ENCODE assay signal across 1 cellular context in the genomic region with DNA sequence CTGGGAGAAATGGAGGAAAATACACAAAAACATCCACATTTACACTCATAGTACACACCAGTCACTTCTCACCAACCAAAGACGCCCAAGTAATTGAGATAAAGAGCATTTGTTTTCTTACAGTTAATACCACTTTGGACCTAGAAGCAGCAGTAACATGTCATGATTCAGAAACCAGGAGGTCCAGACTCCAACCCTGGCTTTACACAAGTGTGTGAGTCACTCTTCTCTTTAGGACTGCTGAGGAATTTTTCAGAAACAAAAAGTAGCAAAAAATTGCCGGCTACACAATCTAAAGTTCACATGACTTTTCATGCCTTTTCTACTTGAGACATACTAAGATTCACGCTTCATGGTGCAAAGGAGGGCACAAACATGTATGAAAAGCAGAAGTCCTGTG.
TF ChIP-seq lines count a peak whose summit lies in the region.

No MANE protein-coding gene starts in this region.

TF ChIP-seq in GM12878, 131 proteins besides CTCF, POLR2A, EP300 and RAD21 (continued from another document):
- TF ChIP-seq, protein P1, sequence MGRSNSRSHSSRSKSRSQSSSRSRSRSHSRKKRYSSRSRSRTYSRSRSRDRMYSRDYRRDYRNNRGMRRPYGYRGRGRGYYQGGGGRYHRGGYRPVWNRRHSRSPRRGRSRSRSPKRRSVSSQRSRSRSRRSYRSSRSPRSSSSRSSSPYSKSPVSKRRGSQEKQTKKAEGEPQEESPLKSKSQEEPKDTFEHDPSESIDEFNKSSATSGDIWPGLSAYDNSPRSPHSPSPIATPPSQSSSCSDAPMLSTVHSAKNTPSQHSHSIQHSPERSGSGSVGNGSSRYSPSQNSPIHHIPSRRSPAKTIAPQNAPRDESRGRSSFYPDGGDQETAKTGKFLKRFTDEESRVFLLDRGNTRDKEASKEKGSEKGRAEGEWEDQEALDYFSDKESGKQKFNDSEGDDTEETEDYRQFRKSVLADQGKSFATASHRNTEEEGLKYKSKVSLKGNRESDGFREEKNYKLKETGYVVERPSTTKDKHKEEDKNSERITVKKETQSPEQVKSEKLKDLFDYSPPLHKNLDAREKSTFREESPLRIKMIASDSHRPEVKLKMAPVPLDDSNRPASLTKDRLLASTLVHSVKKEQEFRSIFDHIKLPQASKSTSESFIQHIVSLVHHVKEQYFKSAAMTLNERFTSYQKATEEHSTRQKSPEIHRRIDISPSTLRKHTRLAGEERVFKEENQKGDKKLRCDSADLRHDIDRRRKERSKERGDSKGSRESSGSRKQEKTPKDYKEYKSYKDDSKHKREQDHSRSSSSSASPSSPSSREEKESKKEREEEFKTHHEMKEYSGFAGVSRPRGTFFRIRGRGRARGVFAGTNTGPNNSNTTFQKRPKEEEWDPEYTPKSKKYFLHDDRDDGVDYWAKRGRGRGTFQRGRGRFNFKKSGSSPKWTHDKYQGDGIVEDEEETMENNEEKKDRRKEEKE (IDR thresholded peaks at IDR 0.05), result no peak
- no peak for TF ChIP-seq ZNF622 (IDR thresholded peaks at IDR 0.05)
- no peak for TF ChIP-seq POLR2AphosphoS2 (IDR thresholded peaks at IDR 0.05; ENCODE audit: low read depth, low read length)
- TF ChIP-seq, protein P2, sequence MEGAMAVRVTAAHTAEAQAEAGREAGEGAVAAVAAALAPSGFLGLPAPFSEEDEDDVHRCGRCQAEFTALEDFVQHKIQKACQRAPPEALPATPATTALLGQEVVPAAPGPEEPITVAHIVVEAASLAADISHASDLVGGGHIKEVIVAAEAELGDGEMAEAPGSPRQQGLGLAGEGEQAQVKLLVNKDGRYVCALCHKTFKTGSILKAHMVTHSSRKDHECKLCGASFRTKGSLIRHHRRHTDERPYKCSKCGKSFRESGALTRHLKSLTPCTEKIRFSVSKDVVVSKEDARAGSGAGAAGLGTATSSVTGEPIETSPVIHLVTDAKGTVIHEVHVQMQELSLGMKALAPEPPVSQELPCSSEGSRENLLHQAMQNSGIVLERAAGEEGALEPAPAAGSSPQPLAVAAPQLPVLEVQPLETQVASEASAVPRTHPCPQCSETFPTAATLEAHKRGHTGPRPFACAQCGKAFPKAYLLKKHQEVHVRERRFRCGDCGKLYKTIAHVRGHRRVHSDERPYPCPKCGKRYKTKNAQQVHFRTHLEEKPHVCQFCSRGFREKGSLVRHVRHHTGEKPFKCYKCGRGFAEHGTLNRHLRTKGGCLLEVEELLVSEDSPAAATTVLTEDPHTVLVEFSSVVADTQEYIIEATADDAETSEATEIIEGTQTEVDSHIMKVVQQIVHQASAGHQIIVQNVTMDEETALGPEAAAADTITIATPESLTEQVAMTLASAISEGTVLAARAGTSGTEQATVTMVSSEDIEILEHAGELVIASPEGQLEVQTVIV (IDR thresholded peaks at IDR 0.05; ENCODE audit: borderline replicate concordance, partially characterized antibody), result no peak
- TF ChIP-seq, protein P3, sequence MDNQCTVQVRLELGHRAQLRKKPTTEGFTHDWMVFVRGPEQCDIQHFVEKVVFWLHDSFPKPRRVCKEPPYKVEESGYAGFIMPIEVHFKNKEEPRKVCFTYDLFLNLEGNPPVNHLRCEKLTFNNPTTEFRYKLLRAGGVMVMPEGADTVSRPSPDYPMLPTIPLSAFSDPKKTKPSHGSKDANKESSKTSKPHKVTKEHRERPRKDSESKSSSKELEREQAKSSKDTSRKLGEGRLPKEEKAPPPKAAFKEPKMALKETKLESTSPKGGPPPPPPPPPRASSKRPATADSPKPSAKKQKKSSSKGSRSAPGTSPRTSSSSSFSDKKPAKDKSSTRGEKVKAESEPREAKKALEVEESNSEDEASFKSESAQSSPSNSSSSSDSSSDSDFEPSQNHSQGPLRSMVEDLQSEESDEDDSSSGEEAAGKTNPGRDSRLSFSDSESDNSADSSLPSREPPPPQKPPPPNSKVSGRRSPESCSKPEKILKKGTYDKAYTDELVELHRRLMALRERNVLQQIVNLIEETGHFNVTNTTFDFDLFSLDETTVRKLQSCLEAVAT (IDR thresholded peaks at IDR 0.05), result no peak
- TF ChIP-seq, protein P4, sequence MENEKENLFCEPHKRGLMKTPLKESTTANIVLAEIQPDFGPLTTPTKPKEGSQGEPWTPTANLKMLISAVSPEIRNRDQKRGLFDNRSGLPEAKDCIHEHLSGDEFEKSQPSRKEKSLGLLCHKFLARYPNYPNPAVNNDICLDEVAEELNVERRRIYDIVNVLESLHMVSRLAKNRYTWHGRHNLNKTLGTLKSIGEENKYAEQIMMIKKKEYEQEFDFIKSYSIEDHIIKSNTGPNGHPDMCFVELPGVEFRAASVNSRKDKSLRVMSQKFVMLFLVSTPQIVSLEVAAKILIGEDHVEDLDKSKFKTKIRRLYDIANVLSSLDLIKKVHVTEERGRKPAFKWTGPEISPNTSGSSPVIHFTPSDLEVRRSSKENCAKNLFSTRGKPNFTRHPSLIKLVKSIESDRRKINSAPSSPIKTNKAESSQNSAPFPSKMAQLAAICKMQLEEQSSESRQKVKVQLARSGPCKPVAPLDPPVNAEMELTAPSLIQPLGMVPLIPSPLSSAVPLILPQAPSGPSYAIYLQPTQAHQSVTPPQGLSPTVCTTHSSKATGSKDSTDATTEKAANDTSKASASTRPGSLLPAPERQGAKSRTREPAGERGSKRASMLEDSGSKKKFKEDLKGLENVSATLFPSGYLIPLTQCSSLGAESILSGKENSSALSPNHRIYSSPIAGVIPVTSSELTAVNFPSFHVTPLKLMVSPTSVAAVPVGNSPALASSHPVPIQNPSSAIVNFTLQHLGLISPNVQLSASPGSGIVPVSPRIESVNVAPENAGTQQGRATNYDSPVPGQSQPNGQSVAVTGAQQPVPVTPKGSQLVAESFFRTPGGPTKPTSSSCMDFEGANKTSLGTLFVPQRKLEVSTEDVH (IDR thresholded peaks at IDR 0.05; ENCODE audit: low read depth, partially characterized antibody), result no peak
- TF ChIP-seq SREBF2 (IDR thresholded peaks at IDR 0.05; ENCODE audit: low read length), result no peak
- TF ChIP-seq NFYA (IDR thresholded peaks at IDR 0.05; ENCODE audit: borderline replicate concordance, low read depth, low read length), result no peak
- TF ChIP-seq RELA (IDR thresholded peaks at IDR 0.05; ENCODE audit: borderline replicate concordance, partially characterized antibody), result no peak
- TF ChIP-seq CHD4 (IDR thresholded peaks at IDR 0.05), result no peak
- TF ChIP-seq, protein P5, sequence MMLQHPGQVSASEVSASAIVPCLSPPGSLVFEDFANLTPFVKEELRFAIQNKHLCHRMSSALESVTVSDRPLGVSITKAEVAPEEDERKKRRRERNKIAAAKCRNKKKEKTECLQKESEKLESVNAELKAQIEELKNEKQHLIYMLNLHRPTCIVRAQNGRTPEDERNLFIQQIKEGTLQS (IDR thresholded peaks at IDR 0.05; ENCODE audit: borderline replicate concordance, extremely low read depth, low read depth, low read length), result no peak
TF ChIP-seq in GM12878: peak in this region for 0.
